15 cellular contexts compared by ENCODE assay signal in the genomic region with DNA sequence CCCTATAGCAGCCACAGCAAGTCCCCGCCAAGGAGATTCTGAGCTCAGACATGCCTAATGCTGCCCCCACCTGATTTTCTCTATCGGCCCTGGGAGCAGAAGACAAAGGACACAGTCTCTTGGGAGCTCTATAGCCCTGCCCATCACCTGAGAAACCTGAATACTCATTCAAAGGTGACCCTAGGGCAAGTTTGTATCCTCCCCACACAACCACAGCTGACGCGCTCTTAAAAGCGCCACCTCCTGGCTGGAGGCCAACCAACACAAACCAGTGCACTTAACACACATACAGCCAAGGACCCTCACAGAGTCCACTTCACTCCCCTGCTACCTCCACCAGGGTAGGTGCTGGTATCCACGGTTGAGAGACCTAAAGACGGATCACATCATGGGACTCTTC. TPM values are rescaled to one million over a fixed set of nuclear protein-coding genes. Genes with fewer than 3 reads are reported as not detected.
DNase-seq lines count a peak whose midpoint lies in the region; ATAC-seq and TF ChIP-seq lines count a peak whose summit lies in the region.
"Had no signal": no experiment of that assay in that cellular context is flagged by ENCODE, and none has a peak within 500 bp of the region (broad histone marks: within the 10 kb centered on the region; RNA-seq: fewer than 3 reads in every experiment).

No MANE protein-coding gene starts in this region.

- H3K4me1 ChIP-seq in NT2/D1 (ENCODE audit: insufficient read depth, insufficient read length) (no peaks in the 10 kb centered on the region), colonic mucosa (no peaks in the 10 kb centered on the region)

- DNase-seq in NCI-H82 (lab: John Stamatoyannopoulos, UW): peak; percentile 14
- DNase-seq in NCI-H82 treated with DMSO at 0.1 percent for 48 hours (lab: John Stamatoyannopoulos, UW; ENCODE audit: unreplicated experiment): no peak
- peak; percentile 13 for DNase-seq in NT2/D1 (ENCODE audit: low read depth, low spot score)
- peak; percentile 58 for DNase-seq in iPS-NIHi11 (ENCODE audit: low spot score)
- DNase-seq in colonic mucosa: no peak
- no peak for DNase-seq in posterior vena cava (ENCODE audit: low spot score)
- DNase-seq: activated CD8-positive, alpha-beta memory T cell treated with anti-CD3 and anti-CD28 coated beads, Interleukin-2, amount 10 ng/mL, durations not matched to agents 7 days and 5 days; activated naive CD8-positive, alpha-beta T cell treated with anti-CD3 and anti-CD28 coated beads, Interleukin-2, amount 10 ng/mL, durations not matched to agents 7 days and 5 days; NCI-H446; SIG-M5 had no signal

- H3K9me3 ChIP-seq in NT2/D1 (ENCODE audit: insufficient read depth, low read length) (0 out of 2 replicates have a peak, but pooled peaks cover under 1% of the 10 kb centered on the region), colonic mucosa (no peaks in the 10 kb centered on the region)

- H3K36me3 ChIP-seq in NT2/D1 (ENCODE audit: insufficient read depth, insufficient read length, low read length): no peaks in the 10 kb centered on the region
- no peaks in the 10 kb centered on the region for H3K36me3 ChIP-seq in colonic mucosa

- TF ChIP-seq CTCF in GM12875 (IDR thresholded peaks at IDR 0.05; ENCODE audit: borderline replicate concordance, insufficient read depth, low read depth, low read length) (peak; percentile 41), colonic mucosa (IDR thresholded peaks at IDR 0.05) (no peak)

- H3K27me3 ChIP-seq in NT2/D1 (ENCODE audit: insufficient read depth, insufficient read length) (no peaks in the 10 kb centered on the region), colonic mucosa (no peaks in the 10 kb centered on the region)

- H3K9ac ChIP-seq in NT2/D1 (ENCODE audit: insufficient read length, low read depth): no peak overlapping the region
- H3K9ac ChIP-seq in colonic mucosa (ENCODE audit: low read depth in 2 of 2, low read length in 2 of 2): no peak overlapping the region

- no peak for ATAC-seq in HG03432 (IDR thresholded peaks at IDR 0.05; ENCODE audit: unreplicated experiment)
- ATAC-seq: activated CD8-positive, alpha-beta memory T cell treated with anti-CD3 and anti-CD28 coated beads, Interleukin-2, amount 10 ng/mL, durations not matched to agents 7 days and 5 days; stimulated activated memory B cell treated with anti-CD40 and anti-IgM and Interleukin-4, amounts not matched to agents 10 μg/mL and 1 μg/mL and 100 μg/mL, for 72 hours had no signal

- intact Hi-C loops in colonic mucosa (cut with DNase I): no loop called here
- intact Hi-C loops in posterior vena cava (cut with DNase I): no loop called here

- H3K4me3 ChIP-seq in GM12875 (ENCODE audit: low read depth, low read length): no peak overlapping the region
- H3K4me3 ChIP-seq in NT2/D1 (ENCODE audit: insufficient read length, low read depth): no peak overlapping the region
- no peak overlapping the region for H3K4me3 ChIP-seq in colonic mucosa

- H3K27ac ChIP-seq in colonic mucosa: no peak overlapping the region

RNA-seq across cellular contexts. Expression of gene IGFL4, which starts 8.8 kb away (rescaled TPM):
- not detected for total RNA-seq in colonic mucosa
- not detected for total RNA-seq in posterior vena cava
- total RNA-seq: activated CD8-positive, alpha-beta memory T cell treated with anti-CD3 and anti-CD28 coated beads, Interleukin-2, amount 10 ng/mL, durations not matched to agents 7 days and 5 days; activated naive CD8-positive, alpha-beta T cell treated with anti-CD3 and anti-CD28 coated beads, Interleukin-2, amount 10 ng/mL, durations not matched to agents 7 days and 5 days; Daoy; LHCN-M2 had no signal

RNA-seq across cellular contexts. Expression of gene PGLYRP1, which starts 26.7 kb away (rescaled TPM):
- total RNA-seq in colonic mucosa (not detected), posterior vena cava (not detected)
- total RNA-seq: activated CD8-positive, alpha-beta memory T cell treated with anti-CD3 and anti-CD28 coated beads, Interleukin-2, amount 10 ng/mL, durations not matched to agents 7 days and 5 days; activated naive CD8-positive, alpha-beta T cell treated with anti-CD3 and anti-CD28 coated beads, Interleukin-2, amount 10 ng/mL, durations not matched to agents 7 days and 5 days; Daoy; LHCN-M2 had no signal

RNA-seq across cellular contexts. Expression of gene CCDC61, which starts 54.3 kb away (rescaled TPM):
- total RNA-seq in colonic mucosa (10 to 100 TPM; 14.4 to 32.2 TPM), posterior vena cava (10 to 100 TPM in 1 of 2 donors, 1 to 10 TPM in 1; 10.0 to 12.9 TPM)

Comparison
In these comparisons a context has a peak if more than half of its experiments do, and no peak if none do; other contexts are left out.
1. DNase-seq: peak in NCI-H82 (single experiment), NT2/D1 (single experiment) and iPS-NIHi11 (single experiment); none in NCI-H82 treated with DMSO at 0.1 percent for 48 hours (single experiment), colonic mucosa (single experiment) and posterior vena cava (single experiment).